ENCODE assay signal across 8 cellular contexts in genomic region chr16:19116711-19117449, GRCh38. TPM values are rescaled to one million over a fixed set of nuclear protein-coding genes. Genes with fewer than 3 reads are reported as not detected.
DNase-seq lines count a peak whose midpoint lies in the region; ATAC-seq and TF ChIP-seq lines count a peak whose summit lies in the region.

No MANE protein-coding gene starts in this region.

- peak; percentile 27 for DNase-seq in GM10266 (ENCODE audit: extremely low spot score)
- DNase-seq in OCI-LY7 (ENCODE audit: low spot score) = peak; percentile 19
- no peak for DNase-seq in effector memory CD8-positive, alpha-beta T cell
- DNase-seq in GM19238 (ENCODE audit: insufficient read length, low spot score) = no peak

- H3K79me2 ChIP-seq in OCI-LY7 (ENCODE audit: insufficient read depth, low read depth, low read length) = no peaks in the 10 kb centered on the region

- no peak for ATAC-seq in effector memory CD8-positive, alpha-beta T cell (replicated peaks)
- ATAC-seq in HG02870 (IDR thresholded peaks at IDR 0.05; ENCODE audit: unreplicated experiment) (no peak), GM18517 (IDR thresholded peaks at IDR 0.05; ENCODE audit: unreplicated experiment) (no peak), GM21717 (IDR thresholded peaks at IDR 0.05; ENCODE audit: unreplicated experiment) (no peak)

- H3K36me3 Mint-ChIP-seq in effector memory CD8-positive, alpha-beta T cell (ENCODE audit: insufficient read depth) = peaks cover 3% of the 10 kb centered on the region

- H3K4me3 Mint-ChIP-seq in effector memory CD8-positive, alpha-beta T cell = peak overlapping the region; percentile 19 to 57

- H3K36me3 ChIP-seq in OCI-LY7 (ENCODE audit: insufficient read depth, low read length) (no peaks in the 10 kb centered on the region), rectal smooth muscle tissue (ENCODE audit: control insufficient read depth, insufficient read depth, low read length) (no peaks in the 10 kb centered on the region)

- H3K4me1 ChIP-seq in OCI-LY7 (ENCODE audit: insufficient read depth, low read length, poor library complexity, severe bottlenecking) = peaks cover 39% of the 10 kb centered on the region
- H3K4me1 ChIP-seq in rectal smooth muscle tissue (ENCODE audit: control insufficient read depth, insufficient read depth, low read length) = peaks cover 16% of the 10 kb centered on the region

- no peak overlapping the region for H3K9ac ChIP-seq in rectal smooth muscle tissue (ENCODE audit: low read length)

- TF ChIP-seq CTCF in GM10266 (IDR thresholded peaks at IDR 0.05; ENCODE audit: control insufficient read depth, insufficient read depth, low read depth, missing control alignments) = no peak
- no peak for TF ChIP-seq CTCF in OCI-LY7 (conservative IDR thresholded peaks at IDR 0.05; ENCODE audit: low read length)

- H3K4me3 ChIP-seq in OCI-LY7 (ENCODE audit: low read depth, low read length, poor library complexity, severe bottlenecking) = no peak overlapping the region
- no peak overlapping the region for H3K4me3 ChIP-seq in rectal smooth muscle tissue (ENCODE audit: low read length)

- peak overlapping the region; percentile 26 to 86 for H3K27ac Mint-ChIP-seq in effector memory CD8-positive, alpha-beta T cell

- no peaks in the 10 kb centered on the region for H3K9me3 ChIP-seq in OCI-LY7 (ENCODE audit: low read length)

- peak overlapping the region; percentile 99 for H2AFZ ChIP-seq in OCI-LY7 (ENCODE audit: low read length)

- H3K4me1 Mint-ChIP-seq in effector memory CD8-positive, alpha-beta T cell (ENCODE audit: low read depth in 2 of 2) = peaks cover 15 to 18% of the 10 kb centered on the region in 2 donors

- no peaks in the 10 kb centered on the region for H3K27me3 ChIP-seq in rectal smooth muscle tissue (ENCODE audit: control insufficient read depth, insufficient read depth, low read length)

- no TSS peak for BruUV-seq in OCI-LY7 (replicated peaks; lab: Mats Ljungman, UMichigan)

- no peaks in the 10 kb centered on the region for H3K9me2 ChIP-seq in OCI-LY7 (ENCODE audit: insufficient read depth, low read length)

- no peaks in the 10 kb centered on the region for H3K9me3 Mint-ChIP-seq in effector memory CD8-positive, alpha-beta T cell

- H3K27me3 Mint-ChIP-seq in effector memory CD8-positive, alpha-beta T cell = peaks cover 12 to 24% of the 10 kb centered on the region in 2 donors

- H3K27ac ChIP-seq in OCI-LY7 (ENCODE audit: low read depth, low read length, poor library complexity, severe bottlenecking) (peak overlapping the region; percentile 5), rectal smooth muscle tissue (ENCODE audit: low read depth, low read length) (peak overlapping the region; percentile 18)

- H3K4me2 ChIP-seq in OCI-LY7 (ENCODE audit: low read length) = peak overlapping the region; percentile 37

- CTCF ChIA-PET in OCI-LY7 (lab: Charles Lee; ENCODE audit: unreplicated experiment) = no interaction called here

- POLR2A ChIA-PET in OCI-LY7 (lab: Charles Lee) = interaction anchor here (0.5 to 0.6 kb wide), 4 partner anchors 16 to 311 kb away, joined by 3 to 5 read pairs (median 3); no protein-coding TSS in a partner anchor

- H4K20me1 ChIP-seq in OCI-LY7 (ENCODE audit: insufficient read depth, low read length) = no peaks in the 10 kb centered on the region

- intact Hi-C loops in OCI-LY7 (cut with micrococcal nuclease; ENCODE audit: unreplicated experiment) = no loop called here

RNA-seq across cellular contexts. Expression of gene ITPRIPL2, which starts 3.1 kb away (rescaled TPM):
- 0.03 TPM in 1 of 2 replicates, not detected in the other for total RNA-seq in OCI-LY7 (2014; rRNA removed; shearing (Covaris generic))
- total RNA-seq in OCI-LY7 (2022) = not detected in 2 replicates

RNA-seq across cellular contexts. Expression of gene COQ7, which starts 49.5 kb away (rescaled TPM):
- 19.9 and 22.2 TPM in 2 replicates for total RNA-seq in OCI-LY7 (2014; rRNA removed; shearing (Covaris generic))
- 21.6 and 27.3 TPM in 2 replicates for total RNA-seq in OCI-LY7 (2022)

RNA-seq across cellular contexts. Expression of gene SYT17, which starts 51.2 kb away (rescaled TPM):
- 7.1 and 10.3 TPM in 2 replicates for total RNA-seq in OCI-LY7 (2014; rRNA removed; shearing (Covaris generic))
- 6.0 and 6.2 TPM in 2 replicates for total RNA-seq in OCI-LY7 (2022)

Comparison
In these comparisons a context has a peak if more than half of its experiments do, and no peak if none do; other contexts are left out.
1. DNase-seq: peak in GM10266 (single experiment) and OCI-LY7 (single experiment); none in effector memory CD8-positive, alpha-beta T cell (0 of 3) and GM19238 (single experiment).